Comparison of ENCODE assay signal across 12 cellular contexts in the genomic region with DNA sequence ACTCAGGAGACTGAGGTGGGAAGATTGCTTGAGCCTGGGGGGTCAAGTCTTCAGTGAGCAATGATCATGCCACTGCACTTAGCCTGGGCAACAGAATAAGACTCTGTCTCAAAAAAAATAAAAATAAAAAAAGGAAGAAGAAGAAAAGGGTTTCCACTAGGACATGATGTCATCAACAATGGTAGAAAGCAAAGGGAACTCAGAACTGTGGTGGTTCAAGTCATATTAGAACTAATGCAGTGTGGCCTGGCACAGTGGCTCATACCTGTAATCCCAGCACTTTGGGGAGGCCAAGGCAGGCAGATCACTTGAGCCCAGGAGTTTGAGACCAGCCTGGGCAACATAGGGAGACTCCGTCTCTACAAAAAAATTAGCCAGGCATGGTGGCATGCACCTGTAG. TPM values are rescaled to one million over a fixed set of nuclear protein-coding genes. Genes with fewer than 3 reads are reported as not detected.
DNase-seq lines count a peak whose midpoint lies in the region; ATAC-seq and TF ChIP-seq lines count a peak whose summit lies in the region.
"Not testable (repeated sequence)": the region's sequence is repeated elsewhere in the genome, so short reads cannot be mapped to it uniquely, and the experiment has no call there.
"Had no signal": no experiment of that assay in that cellular context is flagged by ENCODE, and none has a peak within 500 bp of the region (broad histone marks: within the 10 kb centered on the region; RNA-seq: fewer than 3 reads in every experiment).

No MANE protein-coding gene starts in this region.

- H3K36me3 Mint-ChIP-seq in CD14-positive monocyte: peaks cover 34 to 35% of the 10 kb centered on the region in 2 donors
- H3K36me3 Mint-ChIP-seq in T-helper 2 cell treated with Interferon-gamma antibody and Interleukin-4, amounts not matched to agents 5 μg/mL and 100 μg/mL, for 36 hours (ENCODE audit: low read depth): peaks cover 23% of the 10 kb centered on the region
- H3K36me3 Mint-ChIP-seq in stimulated activated effector memory CD8-positive, alpha-beta T cell treated with anti-CD3 and anti-CD28 coated beads, Interleukin-12 subunit alpha, Interleukin-12 subunit beta, amount 100 ng/mL, for 72 hours: not testable (repeated sequence)
- peaks cover 40 to 48% of the 10 kb centered on the region in 2 donors for H3K36me3 Mint-ChIP-seq in stimulated activated naive B cell treated with anti-CD40 and anti-IgM and Interleukin-4, amounts not matched to agents 10 μg/mL and 1 μg/mL and 100 μg/mL, for 72 hours

- intact Hi-C loops in CD14-positive monocyte (cut with micrococcal nuclease); dorsolateral prefrontal cortex (cut with DNase I): not testable (repeated sequence)

- H3K4me3 ChIP-seq in dorsolateral prefrontal cortex: not testable (repeated sequence)

- H3K27me3 ChIP-seq in dorsolateral prefrontal cortex: not testable (repeated sequence)

- H3K27ac ChIP-seq in dorsolateral prefrontal cortex: peak overlapping the region in 34 of 59 donors; percentile 3 to 84 (median 50)

- not testable (repeated sequence) for ATAC-seq in stimulated activated effector memory CD8-positive, alpha-beta T cell treated with anti-CD3 and anti-CD28 coated beads, Interleukin-12 subunit alpha, Interleukin-12 subunit beta, amount 100 ng/mL, for 72 hours
- peak in 1 of 2 donors; percentile 54 for ATAC-seq in stimulated activated naive B cell treated with anti-CD40 and anti-IgM and Interleukin-4, amounts not matched to agents 10 μg/mL and 1 μg/mL and 100 μg/mL, for 72 hours (replicated peaks)

- DNase-seq in CD14-positive monocyte (ENCODE audit: low spot score); T-helper 2 cell treated with Interferon-gamma antibody and Interleukin-4, amounts not matched to agents 5 μg/mL and 100 μg/mL, for 36 hours (ENCODE audit: low spot score); dorsolateral prefrontal cortex; stimulated activated effector memory CD8-positive, alpha-beta T cell treated with anti-CD3 and anti-CD28 coated beads, Interleukin-12 subunit alpha, Interleukin-12 subunit beta, amount 100 ng/mL, for 72 hours (ENCODE audit: low spot score in 2 of 2); stimulated activated naive B cell treated with anti-CD40 and anti-IgM and Interleukin-4, amounts not matched to agents 10 μg/mL and 1 μg/mL and 100 μg/mL, for 72 hours: not testable (repeated sequence)

- not testable (repeated sequence) for TF ChIP-seq CTCF in CD14-positive monocyte (IDR thresholded peaks at IDR 0.05); dorsolateral prefrontal cortex (IDR thresholded peaks at IDR 0.05 in 54 of 56, conservative IDR thresholded peaks at IDR 0.05 in 2 of 56; ENCODE audit: low read depth in 1 of 56, partially characterized antibody in 56 of 56)

- not testable (repeated sequence) for H3K4me3 Mint-ChIP-seq in CD14-positive monocyte; T-helper 2 cell treated with Interferon-gamma antibody and Interleukin-4, amounts not matched to agents 5 μg/mL and 100 μg/mL, for 36 hours; stimulated activated effector memory CD8-positive, alpha-beta T cell treated with anti-CD3 and anti-CD28 coated beads, Interleukin-12 subunit alpha, Interleukin-12 subunit beta, amount 100 ng/mL, for 72 hours; stimulated activated naive B cell treated with anti-CD40 and anti-IgM and Interleukin-4, amounts not matched to agents 10 μg/mL and 1 μg/mL and 100 μg/mL, for 72 hours

- peak overlapping the region in 4 of 7 donors; percentile 9 to 50 (median 34) for H3K27ac Mint-ChIP-seq in CD14-positive monocyte
- H3K27ac Mint-ChIP-seq in T-helper 2 cell treated with Interferon-gamma antibody and Interleukin-4, amounts not matched to agents 5 μg/mL and 100 μg/mL, for 36 hours: peak overlapping the region; percentile 9
- peak overlapping the region; percentile 69 for H3K27ac Mint-ChIP-seq in stimulated activated effector memory CD8-positive, alpha-beta T cell treated with anti-CD3 and anti-CD28 coated beads, Interleukin-12 subunit alpha, Interleukin-12 subunit beta, amount 100 ng/mL, for 72 hours
- H3K27ac Mint-ChIP-seq in stimulated activated naive B cell treated with anti-CD40 and anti-IgM and Interleukin-4, amounts not matched to agents 10 μg/mL and 1 μg/mL and 100 μg/mL, for 72 hours: peak overlapping the region; percentile 70

- H3K27me3 Mint-ChIP-seq in CD14-positive monocyte (ENCODE audit: low read depth in 3 of 3); T-helper 2 cell treated with Interferon-gamma antibody and Interleukin-4, amounts not matched to agents 5 μg/mL and 100 μg/mL, for 36 hours (ENCODE audit: low read depth); stimulated activated naive B cell treated with anti-CD40 and anti-IgM and Interleukin-4, amounts not matched to agents 10 μg/mL and 1 μg/mL and 100 μg/mL, for 72 hours: not testable (repeated sequence)

- H3K4me1 Mint-ChIP-seq in CD14-positive monocyte: peaks cover 13% of the 10 kb centered on the region
- peaks cover 35% of the 10 kb centered on the region for H3K4me1 Mint-ChIP-seq in T-helper 2 cell treated with Interferon-gamma antibody and Interleukin-4, amounts not matched to agents 5 μg/mL and 100 μg/mL, for 36 hours (ENCODE audit: low read depth)
- not testable (repeated sequence) for H3K4me1 Mint-ChIP-seq in stimulated activated effector memory CD8-positive, alpha-beta T cell treated with anti-CD3 and anti-CD28 coated beads, Interleukin-12 subunit alpha, Interleukin-12 subunit beta, amount 100 ng/mL, for 72 hours
- peaks cover 8 to 38% of the 10 kb centered on the region in 2 donors for H3K4me1 Mint-ChIP-seq in stimulated activated naive B cell treated with anti-CD40 and anti-IgM and Interleukin-4, amounts not matched to agents 10 μg/mL and 1 μg/mL and 100 μg/mL, for 72 hours

- not testable (repeated sequence) for H3K9me3 Mint-ChIP-seq in CD14-positive monocyte; T-helper 2 cell treated with Interferon-gamma antibody and Interleukin-4, amounts not matched to agents 5 μg/mL and 100 μg/mL, for 36 hours; stimulated activated effector memory CD8-positive, alpha-beta T cell treated with anti-CD3 and anti-CD28 coated beads, Interleukin-12 subunit alpha, Interleukin-12 subunit beta, amount 100 ng/mL, for 72 hours; stimulated activated naive B cell treated with anti-CD40 and anti-IgM and Interleukin-4, amounts not matched to agents 10 μg/mL and 1 μg/mL and 100 μg/mL, for 72 hours

RNA-seq across cellular contexts. Expression of gene ABHD6, which starts 30.0 kb away (rescaled TPM):
- polyA plus RNA-seq in CD14-positive monocyte: 10 to 100 TPM in 1 of 2 donors, 1 to 10 TPM in 1; 9.0 to 11.6 TPM
- 10 to 100 TPM; 32.0 to 78.5 (median 50.8) TPM for total RNA-seq in dorsolateral prefrontal cortex

RNA-seq across cellular contexts. Expression of gene RPP14, which starts 38.5 kb away (rescaled TPM):
- polyA plus RNA-seq in CD14-positive monocyte: 1 to 10 TPM; 3.5 to 8.8 TPM
- 10 to 100 TPM; 10.7 to 30.0 (median 19.1) TPM for total RNA-seq in dorsolateral prefrontal cortex

RNA-seq across cellular contexts. Expression of gene HTD2, which starts 38.8 kb away (rescaled TPM):
- 10 to 100 TPM; 10.5 to 17.3 TPM for polyA plus RNA-seq in CD14-positive monocyte
- 10 to 100 TPM in 85 of 120 experiments, 1 to 10 TPM in 35; 5.0 to 23.1 (median 11.3) TPM for total RNA-seq in dorsolateral prefrontal cortex

RNA-seq across cellular contexts. Expression of gene DNASE1L3, which starts 56.8 kb away (rescaled TPM):
- not detected for polyA plus RNA-seq in CD14-positive monocyte
- 1 to 10 TPM in 7 of 120 experiments, under 1 TPM in 5, not detected in 108; 0.23 to 2.8 (median 1.1) TPM for total RNA-seq in dorsolateral prefrontal cortex
- total RNA-seq: A673; CD4-positive, alpha-beta memory T cell; CD4-positive, CD25-positive, alpha-beta regulatory T cell; CD8-positive, alpha-beta memory T cell; Daoy; G401 had no signal
- polyA plus RNA-seq: AG04450; CD4-positive, alpha-beta memory T cell; CD8-positive, alpha-beta memory T cell had no signal

Comparison
In these comparisons a context has a peak if more than half of its experiments do, and no peak if none do; other contexts are left out.
1. H3K27ac Mint-ChIP-seq: peak in every context shown above with its lines; median percentile 70 in stimulated activated naive B cell treated with anti-CD40 and anti-IgM and Interleukin-4, amounts not matched to agents 10 μg/mL and 1 μg/mL and 100 μg/mL, for 72 hours; 69 in stimulated activated effector memory CD8-positive, alpha-beta T cell treated with anti-CD3 and anti-CD28 coated beads, Interleukin-12 subunit alpha, Interleukin-12 subunit beta, amount 100 ng/mL, for 72 hours; 34 in CD14-positive monocyte; 9 in T-helper 2 cell treated with Interferon-gamma antibody and Interleukin-4, amounts not matched to agents 5 μg/mL and 100 μg/mL, for 36 hours.